24 cellular contexts compared by ENCODE assay signal in the genomic region with DNA sequence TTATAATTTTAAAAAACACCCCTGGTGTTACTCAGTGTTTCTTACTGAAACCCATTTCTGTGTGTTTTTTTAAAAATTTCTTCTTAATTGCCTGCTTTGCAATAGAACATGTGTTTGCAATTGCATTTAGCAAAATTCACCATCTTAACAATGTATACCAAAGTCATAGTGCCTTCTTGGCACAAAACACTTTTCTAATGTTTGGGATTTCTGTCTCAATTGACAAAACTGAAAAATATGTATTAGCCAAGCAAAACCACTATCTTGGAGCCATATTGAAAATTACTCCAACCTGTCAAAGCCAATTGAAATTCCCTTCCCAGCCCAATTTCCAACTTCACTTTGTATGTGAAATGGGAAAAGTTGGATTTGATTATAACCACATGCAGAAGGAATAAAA.
"Had no signal": no experiment of that assay in that cellular context is flagged by ENCODE, and none has a peak within 500 bp of the region (broad histone marks: within the 10 kb centered on the region; RNA-seq: fewer than 3 reads in every experiment).

No MANE protein-coding gene starts in this region.

- H3K4me1 ChIP-seq: neural progenitor cell, parathyroid adenoma, psoas muscle, right lobe of liver, sigmoid colon, thyroid gland, tibial nerve, upper lobe of left lung had no signal

- H3K9me3 ChIP-seq: ovary, psoas muscle, right lobe of liver, sigmoid colon, stomach, thoracic aorta, thyroid gland, tibial nerve, upper lobe of left lung had no signal

- H3K9ac ChIP-seq: neural progenitor cell, parathyroid adenoma had no signal

- H2AFZ ChIP-seq: parathyroid adenoma had no signal

- H3K4me3 ChIP-seq: neural progenitor cell, ovary, psoas muscle, right lobe of liver, sigmoid colon, stomach, thoracic aorta, thyroid gland, tibial nerve, upper lobe of left lung had no signal

- H3K27me3 ChIP-seq: neural progenitor cell, ovary, sigmoid colon, stomach, thyroid gland, tibial nerve, upper lobe of left lung had no signal

- H3K36me3 ChIP-seq: neural progenitor cell, ovary, right lobe of liver, sigmoid colon, stomach, thoracic aorta, thyroid gland, tibial nerve, upper lobe of left lung had no signal

- DNase-seq: natural killer cell; occipital lobe; ovary; posterior cingulate gyrus; psoas muscle; right cardiac atrium; right lobe of liver; sigmoid colon; small intestine; stimulated activated CD4-positive, alpha-beta T cell treated with anti-CD3 and anti-CD28 coated beads, Interleukin-15, amount 100 ng/mL, for 24 hours; stimulated activated CD4-positive, alpha-beta T cell treated with anti-CD3 and anti-CD28 coated beads, Interleukin-2, amount 100 ng/mL, for 24 hours; stimulated activated CD4-positive, alpha-beta T cell treated with anti-CD3 and anti-CD28 coated beads, Interleukin-2, amount 100 ng/mL, for 48 hours; stimulated activated CD4-positive, alpha-beta T cell treated with anti-CD3 and anti-CD28 coated beads, Interleukin-4, amount 100 ng/mL, for 24 hours; stimulated activated naive B cell treated with anti-CD40 and anti-IgM and Interleukin-4, amounts not matched to agents 10 μg/mL and 1 μg/mL and 100 μg/mL, for 72 hours; stimulated activated naive CD4-positive, alpha-beta T cell treated with Interleukin-2 at 50 U/mL for 16 hours; stomach; thyroid gland; trophoblast cell; upper lobe of left lung had no signal

- H3K79me2 ChIP-seq: parathyroid adenoma had no signal

- ATAC-seq: natural killer cell; psoas muscle; right cardiac atrium; right lobe of liver; stimulated activated effector memory CD8-positive, alpha-beta T cell treated with anti-CD3 and anti-CD28 coated beads, Interleukin-12 subunit alpha, Interleukin-12 subunit beta, amount 100 ng/mL, for 72 hours; stimulated activated naive B cell treated with anti-CD40 and anti-IgM and Interleukin-4, amounts not matched to agents 10 μg/mL and 1 μg/mL and 100 μg/mL, for 72 hours had no signal

- H3K27ac ChIP-seq: neural progenitor cell, ovary, parathyroid adenoma, psoas muscle, right lobe of liver, sigmoid colon, stomach, thoracic aorta, thyroid gland, tibial nerve, upper lobe of left lung had no signal

- H3K4me2 ChIP-seq: neural progenitor cell had no signal
